In genomic region chr3:125886006-125886405, GRCh38 we compare ENCODE assay signal across 7 cellular contexts.
DNase-seq lines count a peak whose midpoint lies in the region; ATAC-seq, FAIRE-seq and TF ChIP-seq lines count a peak whose summit lies in the region.
"Not testable (repeated sequence)": the region's sequence is repeated elsewhere in the genome, so short reads cannot be mapped to it uniquely, and the experiment has no call there.

No MANE protein-coding gene starts in this region.

- not testable (repeated sequence) for H3K27ac ChIP-seq in astrocyte (ENCODE audit: low read depth, low read length); HepG2 (ENCODE audit: extremely low read length, insufficient read depth, low read length); psoas muscle

- POLR2A ChIA-PET in HepG2 (lab: Yijun Ruan, JAX) = not testable (repeated sequence)

- H3K36me3 ChIP-seq in astrocyte (ENCODE audit: insufficient read depth, low read length); HepG2 (replicated peaks in 1 of 2; ENCODE audit: control insufficient read depth in 1 of 2, insufficient read depth in 2 of 2, low read length in 2 of 2); psoas muscle (ENCODE audit: insufficient read depth in 1 of 2, low read depth in 1 of 2): not testable (repeated sequence)

- TF ChIP-seq RAD21 in HepG2 (CRISPR knock-in tag; IDR thresholded peaks at IDR 0.05) = not testable (repeated sequence)

- not testable (repeated sequence) for H3K27me3 Mint-ChIP-seq in astrocyte (ENCODE audit: low read depth, unreplicated experiment)

- not testable (repeated sequence) for H3K4me1 ChIP-seq in astrocyte (ENCODE audit: insufficient read depth, low read length); HepG2 (ENCODE audit: insufficient read depth, low read length); psoas muscle

- intact Hi-C loops in HepG2 (cut with micrococcal nuclease; ENCODE audit: unreplicated experiment); psoas muscle (cut with DNase I): not testable (repeated sequence)

- not testable (repeated sequence) for FAIRE-seq in astrocyte (lab: Jason Lieb, UNC); HepG2 (lab: Jason Lieb, UNC)

- peak; percentile 71 for DNase-seq in Daoy (ENCODE audit: low read depth)
- peak; percentile 96 for DNase-seq in NCI-H128 (lab: John Stamatoyannopoulos, UW; ENCODE audit: unreplicated experiment)
- peak; percentile 96 for DNase-seq in NCI-H446 treated with DMSO at 0.1 percent for 48 hours (lab: John Stamatoyannopoulos, UW)
- peak; percentile 65 for DNase-seq in astrocyte (ENCODE audit: low read depth)
- DNase-seq in fibroblast of pulmonary artery (ENCODE audit: low read depth) = peak; percentile 78
- DNase-seq in HepG2 (ENCODE audit: low spot score) = not testable (repeated sequence)
- peak; percentile 65 to 73 for DNase-seq in psoas muscle

- WGBS in HepG2 (ENCODE audit: low lambda C conversion rate) = 87% methylated on average over 6 of the region's 12 CpGs
- 2 to 14% (median 11%) methylated on average over 11 to 12 of the region's 12 CpGs for WGBS in psoas muscle, 3 donors

- H3K4me3 ChIP-seq in astrocyte (ENCODE audit: insufficient read depth, low read depth, low read length); fibroblast of pulmonary artery (replicated peaks; ENCODE audit: low read depth, low read length); HepG2 (replicated peaks in 1 of 3; ENCODE audit: insufficient read depth in 1 of 3, low read depth in 2 of 3, low read length in 3 of 3); psoas muscle: not testable (repeated sequence)

- in situ Hi-C loops in HepG2 (cut with HindIII; ENCODE audit: extremely low pct_ligation_motif_present, low pct_unique_long_range_greater_than_20kb) = not testable (repeated sequence)

- ATAC-seq in HepG2, psoas muscle: not testable (repeated sequence)

- H3K27ac Mint-ChIP-seq in astrocyte (ENCODE audit: unreplicated experiment) = not testable (repeated sequence)

- CTCF ChIA-PET in HepG2 (lab: Yijun Ruan, JAX; ENCODE audit: low intra/inter-chr PET ratio, low total read pairs) = not testable (repeated sequence)

- H3K9me3 Mint-ChIP-seq in astrocyte (ENCODE audit: unreplicated experiment) = peaks cover 40% of the 10 kb centered on the region

- H2AFZ ChIP-seq in astrocyte (ENCODE audit: low read depth, low read length); HepG2 (ENCODE audit: low read length): not testable (repeated sequence)

- peaks cover 46% of the 10 kb centered on the region for H3K36me3 Mint-ChIP-seq in astrocyte (ENCODE audit: low read depth, unreplicated experiment)

- H3K4me1 Mint-ChIP-seq in astrocyte (ENCODE audit: low read depth, unreplicated experiment) = not testable (repeated sequence)

- not testable (repeated sequence) for H3K9ac ChIP-seq in astrocyte (ENCODE audit: low read length); HepG2 (ENCODE audit: insufficient read depth, low read depth, low read length)

- not testable (repeated sequence) for TF ChIP-seq EP300 in HepG2 (IDR thresholded peaks at IDR 0.05; ENCODE audit: low read depth in 2 of 2, low read length in 2 of 2); HepG2 (CRISPR knock-in tag; IDR thresholded peaks at IDR 0.05; ENCODE audit: borderline replicate concordance)

- BruUV-seq in HepG2 (replicated peaks; lab: Mats Ljungman, UMichigan) = not testable (repeated sequence)

- TF ChIP-seq POLR2A in HepG2 (IDR thresholded peaks at IDR 0.05; ENCODE audit: insufficient read depth in 1 of 2, low read depth in 2 of 2, low read length in 2 of 2) = not testable (repeated sequence)

- not testable (repeated sequence) for TF ChIP-seq CTCF in astrocyte (IDR thresholded peaks at IDR 0.05; ENCODE audit: insufficient read depth, low read depth, low read length); fibroblast of pulmonary artery (IDR thresholded peaks at IDR 0.05; ENCODE audit: low read length, missing control alignments); HepG2 (CRISPR knock-in tag; IDR thresholded peaks at IDR 0.05); psoas muscle (IDR thresholded peaks at IDR 0.05)

- H3K4me3 Mint-ChIP-seq in astrocyte (ENCODE audit: unreplicated experiment) = not testable (repeated sequence)

- H4K20me1 ChIP-seq in astrocyte (ENCODE audit: insufficient read depth, low read length); HepG2 (ENCODE audit: insufficient read depth, low read length): not testable (repeated sequence)

- not testable (repeated sequence) for H3K27me3 ChIP-seq in astrocyte (ENCODE audit: insufficient read depth, low read length); HepG2 (ENCODE audit: control insufficient read depth in 1 of 2, insufficient read depth in 2 of 2, low read length in 2 of 2); psoas muscle (ENCODE audit: insufficient read depth in 3 of 3, low read length in 2 of 3)

- not testable (repeated sequence) for H3K4me2 ChIP-seq in astrocyte (ENCODE audit: low read length); HepG2 (ENCODE audit: low read depth, low read length)

- H3K79me2 ChIP-seq in astrocyte (ENCODE audit: insufficient read depth, low read length); HepG2 (ENCODE audit: insufficient read depth, low read length): not testable (repeated sequence)

- H3K9me3 ChIP-seq in astrocyte (ENCODE audit: insufficient read depth, low read depth, low read length); HepG2 (ENCODE audit: low read length); psoas muscle: not testable (repeated sequence)

TF ChIP-seq in HepG2, 621 proteins besides CTCF, POLR2A, EP300 and RAD21:
- peak; percentile 49; the same call in 1 of the 2 replicates for TF ChIP-seq ZBTB33 (CRISPR knock-in tag; IDR thresholded peaks at IDR 0.05)
